ENCODE assay signal across 25 cellular contexts in genomic region chr21:39001341-39001740, GRCh38.
DNase-seq lines count a peak whose midpoint lies in the region; ATAC-seq and TF ChIP-seq lines count a peak whose summit lies in the region.
"Had no signal": no experiment of that assay in that cellular context is flagged by ENCODE, and none has a peak within 500 bp of the region (broad histone marks: within the 10 kb centered on the region; RNA-seq: fewer than 3 reads in every experiment).

No MANE protein-coding gene starts in this region.

- H3K36me3 ChIP-seq in IMR-90 (ENCODE audit: control insufficient read depth, insufficient read depth, low read length), result no peaks in the 10 kb centered on the region
- H3K36me3 ChIP-seq: sigmoid colon had no signal

- POLR2A ChIA-PET in IMR-90 (lab: Charles Lee; ENCODE audit: unreplicated experiment), result no interaction called here

- TF ChIP-seq CTCF in IMR-90 (conservative IDR thresholded peaks at IDR 0.05; ENCODE audit: low read depth, low read length) (no peak), endothelial cell (IDR thresholded peaks at IDR 0.05; ENCODE audit: unreplicated experiment) (no peak), progenitor cell of endocrine pancreas (IDR thresholded peaks at IDR 0.05; ENCODE audit: unreplicated experiment) (no peak)

- H2BK120ac ChIP-seq in IMR-90 (ENCODE audit: low read depth, low read length), result peak overlapping the region; percentile 58

- no peak overlapping the region for H2AK9ac ChIP-seq in IMR-90 (replicated peaks; ENCODE audit: low read depth, low read length, poor library complexity)

- no peak for TF ChIP-seq RAD21 in IMR-90 (IDR thresholded peaks at IDR 0.05; ENCODE audit: low read length)

- no peak overlapping the region for H4K5ac ChIP-seq in IMR-90 (ENCODE audit: low read depth, low read length)

- H3K27me3 ChIP-seq in IMR-90 (ENCODE audit: control insufficient read depth, insufficient read depth, low read length), result no peaks in the 10 kb centered on the region
- H3K27me3 ChIP-seq: sigmoid colon had no signal

- peak overlapping the region in 1 of 2 experiments; percentile 24; a peak in 1 of 4 replicates for H4K8ac ChIP-seq in IMR-90 (ENCODE audit: low read depth in 2 of 2, low read length in 2 of 2)

- H3K27ac Mint-ChIP-seq in T-helper 2 cell treated with Interferon-gamma antibody and Interleukin-4, amounts not matched to agents 5 μg/mL and 100 μg/mL, for 36 hours, result peak overlapping the region; percentile 72
- H3K27ac Mint-ChIP-seq in endothelial cell (ENCODE audit: unreplicated experiment) (peak overlapping the region; percentile 90), progenitor cell of endocrine pancreas (peak overlapping the region; percentile 9)

- in situ Hi-C loops in IMR-90 (cut with MboI; ENCODE audit: low sequenced_read_pairs), result no loop called here

- H3K4me1 ChIP-seq in IMR-90 (ENCODE audit: control insufficient read depth, insufficient read depth, low read length), result peaks cover 24% of the 10 kb centered on the region

- H3K79me1 ChIP-seq in IMR-90 (ENCODE audit: low read depth in 1 of 2, low read length in 2 of 2), result no peaks in the 10 kb centered on the region

- no peak overlapping the region for H3K4me3 Mint-ChIP-seq in T-helper 2 cell treated with Interferon-gamma antibody and Interleukin-4, amounts not matched to agents 5 μg/mL and 100 μg/mL, for 36 hours
- H3K4me3 Mint-ChIP-seq in endothelial cell (ENCODE audit: unreplicated experiment), result peak overlapping the region; percentile 35
- H3K4me3 Mint-ChIP-seq in progenitor cell of endocrine pancreas (ENCODE audit: low read depth), result no peak overlapping the region
- H3K4me3 Mint-ChIP-seq: activated T-cell treated with anti-CD3 and anti-CD28 coated beads, Interleukin-2, amount 50 U/mL, for 4 hours; brain; neural crest cell had no signal

- H2AK5ac ChIP-seq in IMR-90 (ENCODE audit: low read depth, low read length), result peak overlapping the region; percentile 41

- peak overlapping the region; percentile 48; the same call in 1 of the 2 replicates for H3K14ac ChIP-seq in IMR-90 (replicated peaks; ENCODE audit: low read depth, low read length)

- dilution Hi-C loops in IMR-90 (cut with HindIII; ENCODE audit: low sequenced_read_pairs, unreplicated experiment), result no loop called here

- no peak overlapping the region for H2AFZ ChIP-seq in IMR-90 (replicated peaks; ENCODE audit: low read length, poor library complexity)

- no peak overlapping the region for H2BK5ac ChIP-seq in IMR-90 (ENCODE audit: low read depth, low read length, poor library complexity, severe bottlenecking)

- H3K4me2 ChIP-seq in IMR-90 (ENCODE audit: low read depth, low read length), result no peak overlapping the region
- H3K4me2 ChIP-seq: KMS-11 had no signal

- BruUV-seq in IMR-90 (replicated peaks; lab: Mats Ljungman, UMichigan), result no TSS peak

- H3K9me3 ChIP-seq in IMR-90 (ENCODE audit: control insufficient read depth, insufficient read depth, low read length), result peaks cover 2% of the 10 kb centered on the region; the same call in 1 of the 2 replicates
- H3K9me3 ChIP-seq: sigmoid colon had no signal

- no peaks in the 10 kb centered on the region for H3K36me3 Mint-ChIP-seq in T-helper 2 cell treated with Interferon-gamma antibody and Interleukin-4, amounts not matched to agents 5 μg/mL and 100 μg/mL, for 36 hours (ENCODE audit: low read depth)
- H3K36me3 Mint-ChIP-seq in endothelial cell (ENCODE audit: low read depth, unreplicated experiment), result no peaks in the 10 kb centered on the region
- H3K36me3 Mint-ChIP-seq in progenitor cell of endocrine pancreas (ENCODE audit: insufficient read depth), result no peaks in the 10 kb centered on the region
- H3K36me3 Mint-ChIP-seq: CD4-positive, alpha-beta memory T cell had no signal

- H4K91ac ChIP-seq in IMR-90 (ENCODE audit: insufficient read depth, low read depth, low read length), result no peak overlapping the region

- H3K9me1 ChIP-seq in IMR-90 (ENCODE audit: insufficient read depth, low read length), result peaks cover 18% of the 10 kb centered on the region

- ATAC-seq in IMR-90 (ENCODE audit: low read depth), result no peak
- ATAC-seq in GM21723 (IDR thresholded peaks at IDR 0.05; ENCODE audit: unreplicated experiment), result no peak

- H2BK15ac ChIP-seq in IMR-90 (ENCODE audit: low read depth, low read length), result peak overlapping the region; percentile 87; the same call in 1 of the 3 replicates

- H3K56ac ChIP-seq in IMR-90 (ENCODE audit: extremely low read depth, insufficient read depth, low read length), result no peak overlapping the region

- TF ChIP-seq POLR2A in IMR-90 (IDR thresholded peaks at IDR 0.05; ENCODE audit: low read depth, low read length), result no peak

- no peak overlapping the region for H2BK20ac ChIP-seq in IMR-90 (ENCODE audit: low read depth, low read length)

- no peaks in the 10 kb centered on the region for H3K27me3 Mint-ChIP-seq in T-helper 2 cell treated with Interferon-gamma antibody and Interleukin-4, amounts not matched to agents 5 μg/mL and 100 μg/mL, for 36 hours (ENCODE audit: low read depth)
- H3K27me3 Mint-ChIP-seq in endothelial cell (ENCODE audit: unreplicated experiment) (peaks cover 5% of the 10 kb centered on the region), progenitor cell of endocrine pancreas (peaks cover 3% of the 10 kb centered on the region)

- H3K9ac ChIP-seq in IMR-90 (ENCODE audit: low read depth, low read length), result no peak overlapping the region
- H3K9ac ChIP-seq: KMS-11 had no signal

- no peaks in the 10 kb centered on the region for H3K9me3 Mint-ChIP-seq in T-helper 2 cell treated with Interferon-gamma antibody and Interleukin-4, amounts not matched to agents 5 μg/mL and 100 μg/mL, for 36 hours
- H3K9me3 Mint-ChIP-seq in endothelial cell (ENCODE audit: unreplicated experiment) (no peaks in the 10 kb centered on the region), progenitor cell of endocrine pancreas (ENCODE audit: low read depth) (no peaks in the 10 kb centered on the region)
- H3K9me3 Mint-ChIP-seq: activated T-cell treated with anti-CD3 and anti-CD28 coated beads, Interleukin-2, amount 50 U/mL, for 4 hours; CD4-positive, alpha-beta memory T cell; neural crest cell had no signal

- no peak overlapping the region for H3K4me3 ChIP-seq in IMR-90 (ENCODE audit: insufficient read depth, low read depth, low read length)
- H3K4me3 ChIP-seq: sigmoid colon, SK-N-MC had no signal

- no peak overlapping the region for H3K18ac ChIP-seq in IMR-90 (ENCODE audit: low read depth, low read length)

- no peak overlapping the region for H3K23ac ChIP-seq in IMR-90 (ENCODE audit: low read depth, low read length)

- H4K20me1 ChIP-seq in IMR-90 (ENCODE audit: insufficient read depth, low read length), result no peaks in the 10 kb centered on the region

- intact Hi-C loops in IMR-90 (cut with micrococcal nuclease), result no loop called here

- H3K27ac ChIP-seq in IMR-90 (ENCODE audit: insufficient read depth, low read length), result no peak overlapping the region
- H3K27ac ChIP-seq: epithelial cell of prostate, KMS-11, SK-N-MC, VCaP had no signal

- peaks cover 61% of the 10 kb centered on the region for H3K4me1 Mint-ChIP-seq in T-helper 2 cell treated with Interferon-gamma antibody and Interleukin-4, amounts not matched to agents 5 μg/mL and 100 μg/mL, for 36 hours (ENCODE audit: low read depth)
- H3K4me1 Mint-ChIP-seq in endothelial cell (ENCODE audit: unreplicated experiment) (peaks cover 63% of the 10 kb centered on the region), progenitor cell of endocrine pancreas (ENCODE audit: low read depth) (peaks cover 2% of the 10 kb centered on the region)

- H3K4ac ChIP-seq in IMR-90 (ENCODE audit: low read depth, low read length), result peak overlapping the region; percentile 89

- CTCF ChIA-PET in IMR-90 (lab: Yijun Ruan, JAX), result no interaction called here

- WGBS in IMR-90 (ENCODE audit: extremely low coverage in 2 of 2, insufficient read length in 1 of 2), 2 experiments, result 100% methylated on average over 1 of the region's 5 CpGs; no CpG with 5 or more reads in 1 of the 2 experiments

- no peak for DNase-seq in T-helper 2 cell treated with Interferon-gamma antibody and Interleukin-4, amounts not matched to agents 5 μg/mL and 100 μg/mL, for 36 hours (ENCODE audit: low spot score)
- DNase-seq in T-helper 2 cell (no peak), IMR-90 (peak; percentile 39), endothelial cell (ENCODE audit: low spot score) (no peak), progenitor cell of endocrine pancreas (ENCODE audit: low spot score, unreplicated experiment) (no peak), HCEC 1CT (no peak), NCI-H1048 (lab: John Stamatoyannopoulos, UW) (no peak)
- DNase-seq: 8988T; activated CD4-positive, alpha-beta T cell treated with anti-CD3 and anti-CD28 coated beads for 4 hours; activated naive CD4-positive, alpha-beta T cell treated with Interleukin-2 at 50 U/mL for 16 hours; activated T-cell treated with anti-CD3 and anti-CD28 coated beads, Interleukin-2, amount 50 U/mL, for 4 hours; CD4-positive, alpha-beta memory T cell; EL; NCI-H146; RPMI8226; sigmoid colon; stimulated activated CD4-positive, alpha-beta T cell treated with anti-CD3 and anti-CD28 coated beads, Interleukin-15, amount 100 ng/mL, for 24 hours; stimulated activated naive CD4-positive, alpha-beta T cell had no signal

TF ChIP-seq in IMR-90, 13 proteins besides CTCF, POLR2A, EP300 and RAD21:
- TF ChIP-seq USF2 (IDR thresholded peaks at IDR 0.05; ENCODE audit: low read depth, low read length), result no peak
- no peak for TF ChIP-seq CEBPB (IDR thresholded peaks at IDR 0.05; ENCODE audit: low read depth, low read length)
- no peak for TF ChIP-seq RFX5 (IDR thresholded peaks at IDR 0.05; ENCODE audit: low read depth, low read length)
- no peak for TF ChIP-seq BHLHE40 (IDR thresholded peaks at IDR 0.05; ENCODE audit: low read depth, low read length)
- TF ChIP-seq NFE2L2 (IDR thresholded peaks at IDR 0.05; ENCODE audit: low read depth, low read length), result no peak
- TF ChIP-seq, protein P1, sequence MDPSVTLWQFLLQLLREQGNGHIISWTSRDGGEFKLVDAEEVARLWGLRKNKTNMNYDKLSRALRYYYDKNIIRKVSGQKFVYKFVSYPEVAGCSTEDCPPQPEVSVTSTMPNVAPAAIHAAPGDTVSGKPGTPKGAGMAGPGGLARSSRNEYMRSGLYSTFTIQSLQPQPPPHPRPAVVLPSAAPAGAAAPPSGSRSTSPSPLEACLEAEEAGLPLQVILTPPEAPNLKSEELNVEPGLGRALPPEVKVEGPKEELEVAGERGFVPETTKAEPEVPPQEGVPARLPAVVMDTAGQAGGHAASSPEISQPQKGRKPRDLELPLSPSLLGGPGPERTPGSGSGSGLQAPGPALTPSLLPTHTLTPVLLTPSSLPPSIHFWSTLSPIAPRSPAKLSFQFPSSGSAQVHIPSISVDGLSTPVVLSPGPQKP (IDR thresholded peaks at IDR 0.05; ENCODE audit: borderline replicate concordance, low read depth, low read length), result no peak

Comparison
In these comparisons a context has a peak if more than half of its experiments do, and no peak if none do; other contexts are left out.
1. H3K27ac Mint-ChIP-seq: peak in every context shown above with its lines; median percentile 90 in endothelial cell; 72 in T-helper 2 cell treated with Interferon-gamma antibody and Interleukin-4, amounts not matched to agents 5 μg/mL and 100 μg/mL, for 36 hours; 9 in progenitor cell of endocrine pancreas.